In the genomic region with DNA sequence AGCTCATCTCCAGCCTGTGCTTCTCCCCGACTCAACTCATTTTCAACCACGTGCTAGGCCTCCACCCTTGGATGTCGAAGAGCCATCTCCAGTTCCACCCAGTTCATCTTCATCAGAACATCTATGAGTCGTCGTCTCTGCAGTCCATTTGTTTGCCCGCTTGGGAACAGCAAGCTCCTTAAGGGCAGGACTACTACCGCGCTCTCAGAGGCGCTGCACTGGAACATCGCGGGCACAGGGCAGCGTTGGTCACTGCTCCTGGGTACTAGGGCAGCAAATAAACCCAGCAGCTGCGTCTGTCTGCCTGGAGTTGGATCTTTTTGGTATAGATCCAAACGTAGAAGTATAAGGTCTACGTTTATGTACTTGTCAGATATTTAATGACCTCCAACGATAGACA, we compare ENCODE assay signal across 2 cellular contexts.
TF ChIP-seq lines count a peak whose summit lies in the region.

No MANE protein-coding gene starts in this region.

TF ChIP-seq in A549, 52 proteins besides CTCF, POLR2A, EP300 and RAD21:
- TF ChIP-seq ZNF302 (CRISPR knock-in tag; IDR thresholded peaks at IDR 0.05) (no peak), POLR2AphosphoS2 (conservative IDR thresholded peaks at IDR 0.05; ENCODE audit: low read length) (no peak), HEYL (CRISPR knock-in tag; IDR thresholded peaks at IDR 0.05) (no peak), RCOR1 (IDR thresholded peaks at IDR 0.05; ENCODE audit: low read depth, low read length) (no peak), RARB (CRISPR knock-in tag; IDR thresholded peaks at IDR 0.05) (no peak), CHD2 (IDR thresholded peaks at IDR 0.05; ENCODE audit: low read length, partially characterized antibody) (no peak), FOSB (CRISPR knock-in tag; IDR thresholded peaks at IDR 0.05) (no peak), ATOH8 (CRISPR knock-in tag; IDR thresholded peaks at IDR 0.05; ENCODE audit: low read depth) (no peak), HDAC2 (IDR thresholded peaks at IDR 0.05) (no peak), NPAS2 (CRISPR knock-in tag; IDR thresholded peaks at IDR 0.05; ENCODE audit: borderline replicate concordance) (no peak), HOXA7 (CRISPR knock-in tag; IDR thresholded peaks at IDR 0.05) (no peak), KDM5A (IDR thresholded peaks at IDR 0.05) (no peak)
- TF ChIP-seq, protein P1, sequence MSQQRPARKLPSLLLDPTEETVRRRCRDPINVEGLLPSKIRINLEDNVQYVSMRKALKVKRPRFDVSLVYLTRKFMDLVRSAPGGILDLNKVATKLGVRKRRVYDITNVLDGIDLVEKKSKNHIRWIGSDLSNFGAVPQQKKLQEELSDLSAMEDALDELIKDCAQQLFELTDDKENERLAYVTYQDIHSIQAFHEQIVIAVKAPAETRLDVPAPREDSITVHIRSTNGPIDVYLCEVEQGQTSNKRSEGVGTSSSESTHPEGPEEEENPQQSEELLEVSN (IDR thresholded peaks at IDR 0.05; ENCODE audit: borderline replicate concordance, low read depth), result no peak

TF ChIP-seq in IMR-90, 13 proteins besides CTCF, POLR2A, EP300 and RAD21:
- TF ChIP-seq NFE2L2 (IDR thresholded peaks at IDR 0.05; ENCODE audit: low read depth, low read length) (no peak), CHD1 (IDR thresholded peaks at IDR 0.05; ENCODE audit: low read depth, low read length) (no peak), RCOR1 (IDR thresholded peaks at IDR 0.05; ENCODE audit: insufficient replicate concordance, low read length) (no peak), MAFK (IDR thresholded peaks at IDR 0.05; ENCODE audit: low read depth, low read length) (no peak), FOS (IDR thresholded peaks at IDR 0.05; ENCODE audit: low read depth, low read length) (no peak), CEBPB (IDR thresholded peaks at IDR 0.05; ENCODE audit: low read depth, low read length) (no peak), MXI1 (IDR thresholded peaks at IDR 0.05; ENCODE audit: borderline replicate concordance, low read depth, low read length) (no peak), SMC3 (IDR thresholded peaks at IDR 0.05; ENCODE audit: low read depth, low read length) (no peak), BHLHE40 (IDR thresholded peaks at IDR 0.05; ENCODE audit: low read depth, low read length) (no peak), RFX5 (IDR thresholded peaks at IDR 0.05; ENCODE audit: low read depth, low read length) (no peak), MAZ (IDR thresholded peaks at IDR 0.05; ENCODE audit: borderline replicate concordance, low read depth, low read length) (no peak), ELK1 (IDR thresholded peaks at IDR 0.05; ENCODE audit: borderline replicate concordance, low read depth, low read length) (no peak)
